1 cellular context compared by ENCODE assay signal in genomic region chr1:114716304-114717158, GRCh38.
TF ChIP-seq lines count a peak whose summit lies in the region.

TSS of gene NRAS (minus strand) at chr1:114716771. CDS start at chr1:114716160, 611 bp downstream.

TF ChIP-seq in SK-N-SH treated with all-trans-retinoic acid at 6 μM for 48 hours, 23 proteins besides CTCF, POLR2A, EP300 and RAD21 (continued from another document):
- TF ChIP-seq, protein P1, sequence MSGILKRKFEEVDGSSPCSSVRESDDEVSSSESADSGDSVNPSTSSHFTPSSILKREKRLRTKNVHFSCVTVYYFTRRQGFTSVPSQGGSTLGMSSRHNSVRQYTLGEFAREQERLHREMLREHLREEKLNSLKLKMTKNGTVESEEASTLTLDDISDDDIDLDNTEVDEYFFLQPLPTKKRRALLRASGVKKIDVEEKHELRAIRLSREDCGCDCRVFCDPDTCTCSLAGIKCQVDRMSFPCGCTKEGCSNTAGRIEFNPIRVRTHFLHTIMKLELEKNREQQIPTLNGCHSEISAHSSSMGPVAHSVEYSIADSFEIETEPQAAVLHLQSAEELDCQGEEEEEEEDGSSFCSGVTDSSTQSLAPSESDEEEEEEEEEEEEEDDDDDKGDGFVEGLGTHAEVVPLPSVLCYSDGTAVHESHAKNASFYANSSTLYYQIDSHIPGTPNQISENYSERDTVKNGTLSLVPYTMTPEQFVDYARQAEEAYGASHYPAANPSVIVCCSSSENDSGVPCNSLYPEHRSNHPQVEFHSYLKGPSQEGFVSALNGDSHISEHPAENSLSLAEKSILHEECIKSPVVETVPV (CRISPR knock-in tag; IDR thresholded peaks at IDR 0.05) = peak; percentile 77; the same call in 1 of the 2 replicates
TF ChIP-seq in SK-N-SH treated with all-trans-retinoic acid at 6 μM for 48 hours: peak in this region for 10.
